In the genomic region with DNA sequence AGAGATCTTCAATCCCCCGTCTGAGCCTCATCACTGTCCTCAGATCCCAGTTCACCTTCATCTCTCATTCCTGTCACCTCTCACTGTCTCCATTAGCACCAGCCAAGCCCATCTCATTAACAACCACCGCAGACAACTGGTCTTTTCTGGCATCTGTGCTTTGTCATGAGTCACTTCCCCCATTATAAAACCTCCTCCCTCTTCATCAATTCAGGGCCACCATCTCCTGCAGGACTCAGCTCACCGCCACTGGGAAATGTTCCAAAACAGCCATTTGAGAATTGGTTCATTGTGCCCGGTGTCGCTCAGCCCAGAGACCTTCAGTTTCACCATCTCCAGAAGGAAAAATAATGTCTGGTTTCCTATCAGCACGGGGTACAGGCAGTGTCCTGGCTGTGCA, we compare ENCODE assay signal across 14 cellular contexts. TPM values are rescaled to one million over a fixed set of nuclear protein-coding genes. Genes with fewer than 3 reads are reported as not detected.
DNase-seq lines count a peak whose midpoint lies in the region; TF ChIP-seq lines count a peak whose summit lies in the region.
"Had no signal": no experiment of that assay in that cellular context is flagged by ENCODE, and none has a peak within 500 bp of the region (broad histone marks: within the 10 kb centered on the region; RNA-seq: fewer than 3 reads in every experiment).

No MANE protein-coding gene starts in this region.

- no peak overlapping the region for H3K9ac ChIP-seq in neural progenitor cell

- H3K4me3 ChIP-seq in stomach (no peak overlapping the region), brain microvascular endothelial cell (ENCODE audit: low read depth, low read length) (no peak overlapping the region), neural progenitor cell (no peak overlapping the region)
- H3K4me3 ChIP-seq: lung, tibial artery had no signal

- H3K27ac ChIP-seq in stomach (peak overlapping the region in 4 of 5 donors; percentile 40 to 84 (median 70)), brain microvascular endothelial cell (no peak overlapping the region), neural progenitor cell (no peak overlapping the region)
- H3K27ac ChIP-seq: tibial artery had no signal

- H3K9me3 ChIP-seq in stomach (no peaks in the 10 kb centered on the region), neural progenitor cell (ENCODE audit: low read depth) (no peaks in the 10 kb centered on the region)
- H3K9me3 ChIP-seq: tibial artery had no signal

- no peaks in the 10 kb centered on the region for H3F3A ChIP-seq in neural progenitor cell (ENCODE audit: low read depth)

- H2AFZ ChIP-seq in neural progenitor cell (replicated peaks), result no peak overlapping the region

- WGBS in stomach, 5 donors, result 40 to 67% (median 51%) methylated on average over 6 of the region's 6 CpGs

- no peak for TF ChIP-seq EP300 in stomach (IDR thresholded peaks at IDR 0.05)

- no peak for TF ChIP-seq POLR2A in stomach (IDR thresholded peaks at IDR 0.05)

- H3K9me3 Mint-ChIP-seq in neural progenitor cell, result no peaks in the 10 kb centered on the region
- H3K9me3 Mint-ChIP-seq: activated T-cell treated with anti-CD3 and anti-CD28 coated beads, Interleukin-2, amount 50 U/mL, for 4 hours had no signal

- no peaks in the 10 kb centered on the region for H3K27me3 ChIP-seq in stomach
- H3K27me3 ChIP-seq in brain microvascular endothelial cell (replicated peaks), result no peaks in the 10 kb centered on the region
- no peaks in the 10 kb centered on the region for H3K27me3 ChIP-seq in neural progenitor cell
- H3K27me3 ChIP-seq: tibial artery had no signal

- H3K4me1 ChIP-seq in stomach (peaks cover 11 to 34% (median 18%) of the 10 kb centered on the region in 4 donors), neural progenitor cell (no peaks in the 10 kb centered on the region)

- in situ Hi-C loops in KBM-7 (cut with MboI; ENCODE audit: low pct_unique_long_range_greater_than_20kb, low sequenced_read_pairs) (no loop called here), brain microvascular endothelial cell (cut with HindIII; ENCODE audit: low pct_ligation_motif_present, low sequenced_read_pairs) (no loop called here)

- H3K27ac Mint-ChIP-seq in neural progenitor cell, result no peak overlapping the region

- H3K36me3 ChIP-seq in stomach, result no peaks in the 10 kb centered on the region
- no peaks in the 10 kb centered on the region for H3K36me3 ChIP-seq in brain microvascular endothelial cell (replicated peaks)
- H3K36me3 ChIP-seq in neural progenitor cell, result no peaks in the 10 kb centered on the region
- H3K36me3 ChIP-seq: tibial artery had no signal

- intact Hi-C loops in stomach (cut with DNase I; ENCODE audit: low total_unique reads), result no loop called here

- peaks cover 10% of the 10 kb centered on the region for H3K4me1 Mint-ChIP-seq in neural progenitor cell

- H3K79me2 ChIP-seq in neural progenitor cell (ENCODE audit: low read depth), result no peaks in the 10 kb centered on the region

- TF ChIP-seq CTCF in stomach (IDR thresholded peaks at IDR 0.05) (no peak), brain microvascular endothelial cell (IDR thresholded peaks at IDR 0.05; ENCODE audit: low read depth, low read length, missing control alignments) (no peak), neural progenitor cell (IDR thresholded peaks at IDR 0.05) (no peak)

- DNase-seq in KBM-7, result peak; percentile 91
- DNase-seq in SW480 (ENCODE audit: low spot score), result peak; percentile 73
- peak; percentile 69 for DNase-seq in glomerular visceral epithelial cell (ENCODE audit: extremely low spot score)
- no peak for DNase-seq in stomach
- no peak for DNase-seq in mesenteric fat pad (ENCODE audit: low spot score)
- no peak for DNase-seq in brain microvascular endothelial cell
- no peak for DNase-seq in neural progenitor cell (ENCODE audit: low spot score)
- DNase-seq in foreskin melanocyte, result no peak
- DNase-seq: activated T-cell treated with anti-CD3 and anti-CD28 coated beads, Interleukin-2, amount 50 U/mL, for 4 hours; effector CD8-positive, alpha-beta T cell; NCI-H2081 treated with DMSO at 0.1 percent for 48 hours; T-helper 2 cell; tibial artery had no signal

- H4K20me1 ChIP-seq in neural progenitor cell (ENCODE audit: low read depth), result no peaks in the 10 kb centered on the region

- peaks cover 6% of the 10 kb centered on the region for H3K27me3 Mint-ChIP-seq in neural progenitor cell (ENCODE audit: insufficient read depth, low read depth)

- no peak overlapping the region for H3K4me3 Mint-ChIP-seq in neural progenitor cell
- H3K4me3 Mint-ChIP-seq: activated T-cell treated with anti-CD3 and anti-CD28 coated beads, Interleukin-2, amount 50 U/mL, for 4 hours had no signal

- no peaks in the 10 kb centered on the region for H3K36me3 Mint-ChIP-seq in neural progenitor cell

- no peak overlapping the region for H3K4me2 ChIP-seq in neural progenitor cell

RNA-seq across cellular contexts. Expression of gene TEKT3, which starts 56.9 kb away (rescaled TPM):
- under 1 TPM in 1 of 5 donors, not detected in 4; 0.92 TPM for total RNA-seq in stomach
- polyA plus RNA-seq in stomach, result 1 to 10 TPM in 1 of 3 donors, under 1 TPM in 1, not detected in 1; 0.65 to 2.7 TPM
- not detected for total RNA-seq in mesenteric fat pad
- total RNA-seq in neural progenitor cell (ENCODE audit: low replicate concordance), result 0.97 TPM in 1 of 2 replicates, not detected in the other

Comparison
In these comparisons a context has a peak if more than half of its experiments do, and no peak if none do; other contexts are left out.
1. DNase-seq: peak in KBM-7 (single experiment), SW480 (single experiment) and glomerular visceral epithelial cell (single experiment); none in stomach (single experiment), mesenteric fat pad (single experiment), brain microvascular endothelial cell (single experiment), neural progenitor cell (single experiment) and foreskin melanocyte (single experiment).
2. H3K27ac ChIP-seq: peak in stomach (4 of 5); none in brain microvascular endothelial cell (single experiment) and neural progenitor cell (single experiment).